21 cellular contexts compared by ENCODE assay signal in genomic region chr16:85182774-85183173, GRCh38.
"Had no signal": no experiment of that assay in that cellular context is flagged by ENCODE, and none has a peak within 500 bp of the region (broad histone marks: within the 10 kb centered on the region; RNA-seq: fewer than 3 reads in every experiment).

No MANE protein-coding gene starts in this region.

- H3K4me1 ChIP-seq: foreskin keratinocyte, tibial nerve had no signal

- H3K4me3 ChIP-seq: esophagus muscularis mucosa, heart right ventricle, lung, mucosa of descending colon, right atrium auricular region, spleen, tibial nerve had no signal

- H3K4me3 Mint-ChIP-seq: activated naive CD8-positive, alpha-beta T cell; central memory CD8-positive, alpha-beta T cell; dendritic cell treated with granulocyte-macrophage colony-stimulating factor and Interleukin-4, amounts not matched to agents 40 ng/mL and 50 ng/mL, for 4 days; endodermal cell; nephron; T-helper 2 cell treated with Interferon-gamma antibody and Interleukin-4, amounts not matched to agents 5 μg/mL and 100 μg/mL, for 36 hours had no signal

- H2AFZ ChIP-seq: parathyroid adenoma had no signal

- H3K27ac ChIP-seq: esophagus muscularis mucosa, foreskin keratinocyte, heart right ventricle, parathyroid adenoma, right atrium auricular region, tibial nerve had no signal

- DNase-seq: activated CD4-positive, alpha-beta T cell treated with anti-CD3 and anti-CD28 coated beads for 4 hours; activated CD4-positive, alpha-beta T cell treated with anti-CD3 and anti-CD28 coated beads, Interleukin-2, amount 50 U/mL, for 4 hours; activated effector memory CD4-positive, alpha-beta T cell treated with Interleukin-2 at 50 U/mL for 16 hours; activated naive CD4-positive, alpha-beta T cell treated with Interleukin-2 at 50 U/mL for 16 hours; anterior cingulate cortex; endodermal cell; foreskin keratinocyte; heart right ventricle; mucosa of descending colon; spleen; stimulated activated naive CD4-positive, alpha-beta T cell had no signal

- ATAC-seq: foreskin keratinocyte, heart right ventricle, mucosa of descending colon had no signal

- H3K9ac ChIP-seq: parathyroid adenoma had no signal

- H3K27ac Mint-ChIP-seq: activated naive CD8-positive, alpha-beta T cell; dendritic cell treated with granulocyte-macrophage colony-stimulating factor and Interleukin-4, amounts not matched to agents 40 ng/mL and 50 ng/mL, for 4 days; endodermal cell; nephron; T-helper 2 cell treated with Interferon-gamma antibody and Interleukin-4, amounts not matched to agents 5 μg/mL and 100 μg/mL, for 36 hours had no signal

- H3K36me3 ChIP-seq: right atrium auricular region had no signal

- H3K27me3 ChIP-seq: esophagus muscularis mucosa, foreskin keratinocyte, heart right ventricle, right atrium auricular region, tibial nerve had no signal

- H3K4me1 Mint-ChIP-seq: central memory CD8-positive, alpha-beta T cell; endodermal cell had no signal
